Comparison of ENCODE assay signal across 1 cellular context in the genomic region with DNA sequence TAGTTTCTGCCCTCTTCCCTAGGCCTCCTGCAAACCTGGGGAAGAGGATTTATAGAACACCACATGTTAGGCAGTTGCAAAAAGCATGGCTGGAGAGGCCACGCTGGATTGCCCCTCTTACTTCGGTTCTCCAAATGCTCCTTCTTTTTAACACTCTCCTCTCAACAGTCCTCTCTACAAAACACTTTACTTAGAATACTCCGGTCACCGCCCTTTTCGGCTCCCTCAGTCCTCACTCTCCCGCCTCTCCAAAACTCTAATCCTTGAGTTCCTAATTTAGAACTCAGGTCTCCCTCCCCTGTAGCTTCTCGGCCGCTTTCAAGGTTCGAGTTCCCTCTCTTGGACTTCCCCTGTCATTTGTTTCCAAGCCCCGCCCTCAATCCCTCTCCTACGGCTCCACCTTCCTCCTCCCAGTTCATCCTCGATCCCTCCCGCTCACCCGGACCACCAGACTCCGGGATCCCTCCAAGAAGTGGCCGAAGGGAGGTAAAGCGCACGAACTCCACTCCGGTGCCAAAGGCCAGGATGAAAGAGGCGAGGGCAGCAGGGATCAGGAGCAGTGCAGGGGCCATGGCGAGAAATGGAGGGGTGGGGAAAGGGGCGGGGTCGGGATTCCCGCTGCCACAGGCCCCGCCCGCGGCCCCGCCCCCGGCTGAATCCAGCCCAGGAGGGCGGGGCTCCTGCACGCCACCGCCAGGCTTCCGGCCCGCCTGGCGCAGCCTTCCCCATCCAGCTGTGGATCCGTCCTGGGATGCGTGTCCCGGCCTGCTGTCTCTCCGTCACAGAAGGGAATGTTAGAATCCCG.
A peak's percentile ranks its signal among the peaks of the same experiment; 100 is the strongest.
TF ChIP-seq lines count a peak whose summit lies in the region.

A gene with protein sequence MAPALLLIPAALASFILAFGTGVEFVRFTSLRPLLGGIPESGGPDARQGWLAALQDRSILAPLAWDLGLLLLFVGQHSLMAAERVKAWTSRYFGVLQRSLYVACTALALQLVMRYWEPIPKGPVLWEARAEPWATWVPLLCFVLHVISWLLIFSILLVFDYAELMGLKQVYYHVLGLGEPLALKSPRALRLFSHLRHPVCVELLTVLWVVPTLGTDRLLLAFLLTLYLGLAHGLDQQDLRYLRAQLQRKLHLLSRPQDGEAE (minus strand): TSS at position 582 of the 805 bp plus-strand sequence. CDS start 10 bp downstream, at position 572.

TF ChIP-seq in HepG2, 621 proteins besides CTCF, POLR2A, EP300 and RAD21 (continued from another document and continues in another):
- TF ChIP-seq, protein P1, sequence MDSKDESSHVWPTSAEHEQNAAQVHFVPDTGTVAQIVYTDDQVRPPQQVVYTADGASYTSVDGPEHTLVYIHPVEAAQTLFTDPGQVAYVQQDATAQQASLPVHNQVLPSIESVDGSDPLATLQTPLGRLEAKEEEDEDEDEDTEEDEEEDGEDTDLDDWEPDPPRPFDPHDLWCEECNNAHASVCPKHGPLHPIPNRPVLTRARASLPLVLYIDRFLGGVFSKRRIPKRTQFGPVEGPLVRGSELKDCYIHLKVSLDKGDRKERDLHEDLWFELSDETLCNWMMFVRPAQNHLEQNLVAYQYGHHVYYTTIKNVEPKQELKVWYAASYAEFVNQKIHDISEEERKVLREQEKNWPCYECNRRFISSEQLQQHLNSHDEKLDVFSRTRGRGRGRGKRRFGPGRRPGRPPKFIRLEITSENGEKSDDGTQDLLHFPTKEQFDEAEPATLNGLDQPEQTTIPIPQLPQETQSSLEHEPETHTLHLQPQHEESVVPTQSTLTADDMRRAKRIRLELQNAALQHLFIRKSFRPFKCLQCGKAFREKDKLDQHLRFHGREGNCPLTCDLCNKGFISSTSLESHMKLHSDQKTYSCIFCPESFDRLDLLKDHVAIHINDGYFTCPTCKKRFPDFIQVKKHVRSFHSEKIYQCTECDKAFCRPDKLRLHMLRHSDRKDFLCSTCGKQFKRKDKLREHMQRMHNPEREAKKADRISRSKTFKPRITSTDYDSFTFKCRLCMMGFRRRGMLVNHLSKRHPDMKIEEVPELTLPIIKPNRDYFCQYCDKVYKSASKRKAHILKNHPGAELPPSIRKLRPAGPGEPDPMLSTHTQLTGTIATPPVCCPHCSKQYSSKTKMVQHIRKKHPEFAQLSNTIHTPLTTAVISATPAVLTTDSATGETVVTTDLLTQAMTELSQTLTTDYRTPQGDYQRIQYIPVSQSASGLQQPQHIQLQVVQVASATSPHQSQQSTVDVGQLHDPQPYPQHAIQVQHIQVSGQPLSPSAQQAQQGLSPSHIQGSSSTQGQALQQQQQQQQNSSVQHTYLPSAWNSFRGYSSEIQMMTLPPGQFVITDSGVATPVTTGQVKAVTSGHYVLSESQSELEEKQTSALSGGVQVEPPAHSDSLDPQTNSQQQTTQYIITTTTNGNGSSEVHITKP (CRISPR knock-in tag; IDR thresholded peaks at IDR 0.05; ENCODE audit: low read depth), result peak; percentile 67; the same call in 1 of the 2 replicates
- TF ChIP-seq, protein P2, sequence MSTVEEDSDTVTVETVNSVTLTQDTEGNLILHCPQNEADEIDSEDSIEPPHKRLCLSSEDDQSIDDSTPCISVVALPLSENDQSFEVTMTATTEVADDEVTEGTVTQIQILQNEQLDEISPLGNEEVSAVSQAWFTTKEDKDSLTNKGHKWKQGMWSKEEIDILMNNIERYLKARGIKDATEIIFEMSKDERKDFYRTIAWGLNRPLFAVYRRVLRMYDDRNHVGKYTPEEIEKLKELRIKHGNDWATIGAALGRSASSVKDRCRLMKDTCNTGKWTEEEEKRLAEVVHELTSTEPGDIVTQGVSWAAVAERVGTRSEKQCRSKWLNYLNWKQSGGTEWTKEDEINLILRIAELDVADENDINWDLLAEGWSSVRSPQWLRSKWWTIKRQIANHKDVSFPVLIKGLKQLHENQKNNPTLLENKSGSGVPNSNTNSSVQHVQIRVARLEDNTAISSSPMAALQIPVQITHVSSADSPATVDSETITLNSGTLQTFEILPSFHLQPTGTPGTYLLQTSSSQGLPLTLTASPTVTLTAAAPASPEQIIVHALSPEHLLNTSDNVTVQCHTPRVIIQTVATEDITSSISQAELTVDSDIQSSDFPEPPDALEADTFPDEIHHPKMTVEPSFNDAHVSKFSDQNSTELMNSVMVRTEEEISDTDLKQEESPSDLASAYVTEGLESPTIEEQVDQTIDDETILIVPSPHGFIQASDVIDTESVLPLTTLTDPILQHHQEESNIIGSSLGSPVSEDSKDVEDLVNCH (CRISPR knock-in tag; IDR thresholded peaks at IDR 0.05), result no peak
- peak; percentile 80 for TF ChIP-seq SALL1 (CRISPR knock-in tag; IDR thresholded peaks at IDR 0.05)
- TF ChIP-seq GATA4 (IDR thresholded peaks at IDR 0.05; ENCODE audit: borderline replicate concordance, low read depth), result peak; percentile 50; the same call in 1 of the 2 replicates
- peak; percentile 57; the same call in 1 of the 2 replicates for TF ChIP-seq SP1 (IDR thresholded peaks at IDR 0.05)
- TF ChIP-seq SP1 (CRISPR knock-in tag; IDR thresholded peaks at IDR 0.05), result peak; percentile 94
- TF ChIP-seq SRF (IDR thresholded peaks at IDR 0.05; ENCODE audit: low read depth, low read length), result no peak
- TF ChIP-seq NR2F1 (CRISPR knock-in tag; IDR thresholded peaks at IDR 0.05), result no peak
- TF ChIP-seq ZNF143 (CRISPR knock-in tag; IDR thresholded peaks at IDR 0.05), result peak; percentile 44; the same call in 1 of the 2 replicates
- peak; percentile 73 for TF ChIP-seq ZNF772 (CRISPR knock-in tag; IDR thresholded peaks at IDR 0.05)
- no peak for TF ChIP-seq HBP1 (CRISPR knock-in tag; IDR thresholded peaks at IDR 0.05; ENCODE audit: low read depth)
- TF ChIP-seq, protein P3, sequence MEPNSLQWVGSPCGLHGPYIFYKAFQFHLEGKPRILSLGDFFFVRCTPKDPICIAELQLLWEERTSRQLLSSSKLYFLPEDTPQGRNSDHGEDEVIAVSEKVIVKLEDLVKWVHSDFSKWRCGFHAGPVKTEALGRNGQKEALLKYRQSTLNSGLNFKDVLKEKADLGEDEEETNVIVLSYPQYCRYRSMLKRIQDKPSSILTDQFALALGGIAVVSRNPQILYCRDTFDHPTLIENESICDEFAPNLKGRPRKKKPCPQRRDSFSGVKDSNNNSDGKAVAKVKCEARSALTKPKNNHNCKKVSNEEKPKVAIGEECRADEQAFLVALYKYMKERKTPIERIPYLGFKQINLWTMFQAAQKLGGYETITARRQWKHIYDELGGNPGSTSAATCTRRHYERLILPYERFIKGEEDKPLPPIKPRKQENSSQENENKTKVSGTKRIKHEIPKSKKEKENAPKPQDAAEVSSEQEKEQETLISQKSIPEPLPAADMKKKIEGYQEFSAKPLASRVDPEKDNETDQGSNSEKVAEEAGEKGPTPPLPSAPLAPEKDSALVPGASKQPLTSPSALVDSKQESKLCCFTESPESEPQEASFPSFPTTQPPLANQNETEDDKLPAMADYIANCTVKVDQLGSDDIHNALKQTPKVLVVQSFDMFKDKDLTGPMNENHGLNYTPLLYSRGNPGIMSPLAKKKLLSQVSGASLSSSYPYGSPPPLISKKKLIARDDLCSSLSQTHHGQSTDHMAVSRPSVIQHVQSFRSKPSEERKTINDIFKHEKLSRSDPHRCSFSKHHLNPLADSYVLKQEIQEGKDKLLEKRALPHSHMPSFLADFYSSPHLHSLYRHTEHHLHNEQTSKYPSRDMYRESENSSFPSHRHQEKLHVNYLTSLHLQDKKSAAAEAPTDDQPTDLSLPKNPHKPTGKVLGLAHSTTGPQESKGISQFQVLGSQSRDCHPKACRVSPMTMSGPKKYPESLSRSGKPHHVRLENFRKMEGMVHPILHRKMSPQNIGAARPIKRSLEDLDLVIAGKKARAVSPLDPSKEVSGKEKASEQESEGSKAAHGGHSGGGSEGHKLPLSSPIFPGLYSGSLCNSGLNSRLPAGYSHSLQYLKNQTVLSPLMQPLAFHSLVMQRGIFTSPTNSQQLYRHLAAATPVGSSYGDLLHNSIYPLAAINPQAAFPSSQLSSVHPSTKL (CRISPR knock-in tag; IDR thresholded peaks at IDR 0.05), result peak; percentile 65; the same call in 1 of the 2 replicates
- 0 out of 2 replicates have a peak, but pooled peaks have one; percentile 34 for TF ChIP-seq ZFP82 (CRISPR knock-in tag; IDR thresholded peaks at IDR 0.05; ENCODE audit: borderline replicate concordance)
- TF ChIP-seq SIX1 (CRISPR knock-in tag; IDR thresholded peaks at IDR 0.05; ENCODE audit: borderline replicate concordance), result no peak
- no peak for TF ChIP-seq JARID2 (CRISPR knock-in tag; IDR thresholded peaks at IDR 0.05; ENCODE audit: insufficient replicate concordance)
- no peak for TF ChIP-seq THAP8 (CRISPR knock-in tag; IDR thresholded peaks at IDR 0.05; ENCODE audit: borderline replicate concordance)
- TF ChIP-seq POGK (CRISPR knock-in tag; conservative IDR thresholded peaks at IDR 0.05), result 0 out of 2 replicates have a peak, but pooled peaks have one; percentile 24
- TF ChIP-seq HNRNPL (IDR thresholded peaks at IDR 0.05; ENCODE audit: low read depth, low read length), result no peak
- TF ChIP-seq ZNF784 (CRISPR knock-in tag; IDR thresholded peaks at IDR 0.05; ENCODE audit: borderline replicate concordance), result no peak
- TF ChIP-seq JUNB (CRISPR knock-in tag; IDR thresholded peaks at IDR 0.05; ENCODE audit: borderline replicate concordance), result no peak
- no peak for TF ChIP-seq ZNF629 (CRISPR knock-in tag; conservative IDR thresholded peaks at IDR 0.05)
- no peak for TF ChIP-seq SMAD9 (CRISPR knock-in tag; IDR thresholded peaks at IDR 0.05)
- 0 out of 2 replicates have a peak, but pooled peaks have one; percentile 70 for TF ChIP-seq ZFP37 (CRISPR knock-in tag; IDR thresholded peaks at IDR 0.05; ENCODE audit: borderline replicate concordance)
- 0 out of 2 replicates have a peak, but pooled peaks have one; percentile 30 for TF ChIP-seq ZNF770 (CRISPR knock-in tag; IDR thresholded peaks at IDR 0.05)
- peak; percentile 52 for TF ChIP-seq MED1 (CRISPR knock-in tag; IDR thresholded peaks at IDR 0.05)
- no peak for TF ChIP-seq ATF6 (CRISPR knock-in tag; conservative IDR thresholded peaks at IDR 0.05)
- TF ChIP-seq ZNF619 (CRISPR knock-in tag; IDR thresholded peaks at IDR 0.05), result no peak
- TF ChIP-seq NCOA2 (CRISPR knock-in tag; IDR thresholded peaks at IDR 0.05), result no peak
